ENCODE assay signal across 8 cellular contexts in the genomic region with DNA sequence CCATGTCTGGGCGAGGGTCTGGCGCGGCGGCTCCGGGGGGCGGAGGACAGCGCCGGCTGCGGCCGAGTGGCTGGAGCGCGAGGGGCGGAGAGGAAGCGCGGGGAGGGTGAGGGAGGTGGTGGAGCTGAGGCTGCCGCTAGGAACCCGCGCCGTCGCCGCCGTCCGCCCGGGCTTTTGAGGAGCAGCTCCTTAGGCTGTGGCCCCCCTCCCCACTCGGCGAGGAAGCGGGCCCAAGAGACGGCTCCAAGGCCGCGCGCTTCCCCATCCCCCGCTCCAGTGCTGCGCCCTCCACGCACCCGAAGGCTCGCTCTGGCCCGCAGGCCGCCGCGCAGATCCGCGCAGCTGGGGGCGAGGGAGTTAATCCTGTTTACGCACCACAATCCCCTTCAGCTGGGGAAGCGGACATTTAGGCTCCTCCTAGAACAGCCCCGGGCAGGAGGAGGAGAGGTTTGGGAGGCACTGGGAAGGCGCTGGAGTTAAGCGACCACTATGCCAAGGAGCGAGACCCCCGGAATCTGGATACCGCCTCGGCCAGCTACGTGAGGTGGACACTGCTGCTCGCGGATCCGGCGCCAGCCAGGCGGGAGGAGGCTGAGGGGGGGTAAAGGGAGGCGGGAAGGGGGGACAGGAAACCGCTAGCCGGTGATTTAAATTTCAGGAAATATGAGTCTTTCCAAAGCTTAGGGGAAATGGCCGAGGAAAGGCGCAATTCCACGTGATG. TPM values are rescaled to one million over a fixed set of nuclear protein-coding genes. Genes with fewer than 3 reads are reported as not detected.
DNase-seq lines count a peak whose midpoint lies in the region; TF ChIP-seq lines count a peak whose summit lies in the region.

A gene with protein sequence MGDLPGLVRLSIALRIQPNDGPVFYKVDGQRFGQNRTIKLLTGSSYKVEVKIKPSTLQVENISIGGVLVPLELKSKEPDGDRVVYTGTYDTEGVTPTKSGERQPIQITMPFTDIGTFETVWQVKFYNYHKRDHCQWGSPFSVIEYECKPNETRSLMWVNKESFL (minus strand): TSS at position 553 of the 721 bp plus-strand sequence. CDS start 549 bp downstream, at position 4.

- TF ChIP-seq CTCF in CD14-positive monocyte (IDR thresholded peaks at IDR 0.05) = no peak

- H3K9ac ChIP-seq in skeletal muscle tissue (ENCODE audit: low read depth in 1 of 3, low read length in 3 of 3) = peak within 1 kb of the TSS; percentile 83 to 91 (median 88)

- peaks cover 0 to 7% (median 0%) of the 10 kb centered on the region in 7 donors for H3K9me3 Mint-ChIP-seq in CD14-positive monocyte
- no peaks in the 10 kb centered on the region for H3K9me3 Mint-ChIP-seq in dendritic cell treated with granulocyte-macrophage colony-stimulating factor and Interleukin-4, amounts not matched to agents 40 ng/mL and 50 ng/mL, for 4 days
- no peaks in the 10 kb centered on the region for H3K9me3 Mint-ChIP-seq in activated T-helper 2 cell treated with anti-CD3 and anti-CD28 coated beads, Interferon-gamma antibody, Interleukin-2, Interleukin-4, amounts not matched to agents 10 μg/mL and 5 μg/mL and 100 μg/mL, durations not matched to agents 14 hours and 24 hours and 36 hours

- peaks cover 15% of the 10 kb centered on the region for H3K4me1 Mint-ChIP-seq in CD14-positive monocyte
- H3K4me1 Mint-ChIP-seq in dendritic cell treated with granulocyte-macrophage colony-stimulating factor and Interleukin-4, amounts not matched to agents 40 ng/mL and 50 ng/mL, for 4 days (ENCODE audit: low read depth) = peaks cover 20% of the 10 kb centered on the region
- H3K4me1 Mint-ChIP-seq in activated T-helper 2 cell treated with anti-CD3 and anti-CD28 coated beads, Interferon-gamma antibody, Interleukin-2, Interleukin-4, amounts not matched to agents 10 μg/mL and 5 μg/mL and 100 μg/mL, durations not matched to agents 14 hours and 24 hours and 36 hours (ENCODE audit: low read depth) = peaks cover 1% of the 10 kb centered on the region

- H3K27me3 ChIP-seq in skeletal muscle tissue (ENCODE audit: control insufficient read depth in 3 of 3, insufficient read depth in 3 of 3, low read length in 3 of 3) = peaks cover 0 to 10% (median 2%) of the 10 kb centered on the region in 3 donors

- peaks cover 4 to 19% (median 9%) of the 10 kb centered on the region in 3 donors for H3K4me1 ChIP-seq in skeletal muscle tissue (ENCODE audit: control insufficient read depth in 3 of 3, insufficient read depth in 3 of 3, low read length in 3 of 3)

- no peak for DNase-seq in CD14-positive monocyte (ENCODE audit: low spot score)
- DNase-seq in HCEC 1CT = peak; percentile 87
- peak; percentile 84 for DNase-seq in RPMI7951 (ENCODE audit: low read depth)
- DNase-seq in kidney glomerular epithelial cell (lab: John Stamatoyannopoulos, UW) = peak; percentile 10
- no peak for DNase-seq in activated T-helper 2 cell treated with anti-CD3 and anti-CD28 coated beads, Interferon-gamma antibody, Interleukin-2, Interleukin-4, amounts not matched to agents 10 μg/mL and 5 μg/mL and 100 μg/mL, durations not matched to agents 14 hours and 24 hours and 36 hours (ENCODE audit: low spot score)
- no peak for DNase-seq in stimulated activated naive CD4-positive, alpha-beta T cell (lab: John Stamatoyannopoulos, UW)

- H3K27me3 Mint-ChIP-seq in CD14-positive monocyte (ENCODE audit: low read depth in 3 of 3) = peaks cover 25 to 42% (median 34%) of the 10 kb centered on the region in 3 donors
- H3K27me3 Mint-ChIP-seq in dendritic cell treated with granulocyte-macrophage colony-stimulating factor and Interleukin-4, amounts not matched to agents 40 ng/mL and 50 ng/mL, for 4 days = peaks cover 30% of the 10 kb centered on the region
- peaks cover 71% of the 10 kb centered on the region for H3K27me3 Mint-ChIP-seq in activated T-helper 2 cell treated with anti-CD3 and anti-CD28 coated beads, Interferon-gamma antibody, Interleukin-2, Interleukin-4, amounts not matched to agents 10 μg/mL and 5 μg/mL and 100 μg/mL, durations not matched to agents 14 hours and 24 hours and 36 hours (ENCODE audit: low read depth)

- H3K9me3 ChIP-seq in skeletal muscle tissue (ENCODE audit: control insufficient read depth in 3 of 3, low read length in 3 of 3) = no peaks in the 10 kb centered on the region

- intact Hi-C loops in CD14-positive monocyte (cut with micrococcal nuclease) = no loop called here
- intact Hi-C loops in dendritic cell treated with granulocyte-macrophage colony-stimulating factor and Interleukin-4, amounts not matched to agents 40 ng/mL and 50 ng/mL, for 4 days (cut with micrococcal nuclease) = no loop called here
- intact Hi-C loops in activated T-helper 2 cell treated with anti-CD3 and anti-CD28 coated beads, Interferon-gamma antibody, Interleukin-2, Interleukin-4, amounts not matched to agents 10 μg/mL and 5 μg/mL and 100 μg/mL, durations not matched to agents 14 hours and 24 hours and 36 hours (cut with micrococcal nuclease) = no loop called here

- H3K36me3 Mint-ChIP-seq in CD14-positive monocyte = peaks cover 0 to 2% of the 10 kb centered on the region in 2 donors
- H3K36me3 Mint-ChIP-seq in dendritic cell treated with granulocyte-macrophage colony-stimulating factor and Interleukin-4, amounts not matched to agents 40 ng/mL and 50 ng/mL, for 4 days (ENCODE audit: low read depth) = peaks cover 15% of the 10 kb centered on the region
- no peaks in the 10 kb centered on the region for H3K36me3 Mint-ChIP-seq in activated T-helper 2 cell treated with anti-CD3 and anti-CD28 coated beads, Interferon-gamma antibody, Interleukin-2, Interleukin-4, amounts not matched to agents 10 μg/mL and 5 μg/mL and 100 μg/mL, durations not matched to agents 14 hours and 24 hours and 36 hours (ENCODE audit: low read depth)

- H3K27ac ChIP-seq in skeletal muscle tissue (ENCODE audit: low read depth, low read length) = peak within 1 kb of the TSS; percentile 93

- peak within 1 kb of the TSS in 4 of 7 donors; percentile 22 to 66 (median 48) for H3K27ac Mint-ChIP-seq in CD14-positive monocyte
- peak within 1 kb of the TSS; percentile 87 for H3K27ac Mint-ChIP-seq in dendritic cell treated with granulocyte-macrophage colony-stimulating factor and Interleukin-4, amounts not matched to agents 40 ng/mL and 50 ng/mL, for 4 days
- no peak within 1 kb of the TSS for H3K27ac Mint-ChIP-seq in activated T-helper 2 cell treated with anti-CD3 and anti-CD28 coated beads, Interferon-gamma antibody, Interleukin-2, Interleukin-4, amounts not matched to agents 10 μg/mL and 5 μg/mL and 100 μg/mL, durations not matched to agents 14 hours and 24 hours and 36 hours

- H3K36me3 ChIP-seq in skeletal muscle tissue (ENCODE audit: control insufficient read depth in 3 of 3, insufficient read depth in 3 of 3, low read length in 3 of 3) = peaks cover 2 to 6% (median 6%) of the 10 kb centered on the region in 3 donors

- peak within 1 kb of the TSS; percentile 87 to 91 for H3K4me3 Mint-ChIP-seq in CD14-positive monocyte
- H3K4me3 Mint-ChIP-seq in dendritic cell treated with granulocyte-macrophage colony-stimulating factor and Interleukin-4, amounts not matched to agents 40 ng/mL and 50 ng/mL, for 4 days = peak within 1 kb of the TSS; percentile 88
- H3K4me3 Mint-ChIP-seq in activated T-helper 2 cell treated with anti-CD3 and anti-CD28 coated beads, Interferon-gamma antibody, Interleukin-2, Interleukin-4, amounts not matched to agents 10 μg/mL and 5 μg/mL and 100 μg/mL, durations not matched to agents 14 hours and 24 hours and 36 hours (ENCODE audit: low read depth) = no peak within 1 kb of the TSS

- peak within 1 kb of the TSS; percentile 86 to 93 (median 90) for H3K4me3 ChIP-seq in skeletal muscle tissue (ENCODE audit: low read length in 3 of 3)

RNA-seq across cellular contexts. Expression of the gene that starts here (rescaled TPM):
- under 1 TPM; 0.17 to 0.53 TPM for polyA plus RNA-seq in CD14-positive monocyte
- 50.5 and 53.9 TPM in 2 replicates for total RNA-seq in RPMI7951 (2014; rRNA removed; shearing (Covaris generic))
- 17.7 TPM for total RNA-seq in skeletal muscle tissue
- total RNA-seq in activated T-helper 2 cell treated with anti-CD3 and anti-CD28 coated beads, Interferon-gamma antibody, Interleukin-2, Interleukin-4, amounts not matched to agents 10 μg/mL and 5 μg/mL and 100 μg/mL, durations not matched to agents 14 hours and 24 hours and 36 hours = not detected in 2 replicates

Comparison
In these comparisons a context has a peak if more than half of its experiments do, and no peak if none do; other contexts are left out.
1. RNA of the gene that starts here (total RNA-seq): 50.5 to 53.9 TPM in RPMI7951 and 17.7 TPM in skeletal muscle tissue (single experiment); not detected in activated T-helper 2 cell treated with anti-CD3 and anti-CD28 coated beads, Interferon-gamma antibody, Interleukin-2, Interleukin-4, amounts not matched to agents 10 μg/mL and 5 μg/mL and 100 μg/mL, durations not matched to agents 14 hours and 24 hours and 36 hours; every median in the first group is over 10 times any median in the second.
2. DNase-seq: peak in HCEC 1CT (single experiment), RPMI7951 (single experiment) and kidney glomerular epithelial cell (single experiment); none in CD14-positive monocyte (single experiment), activated T-helper 2 cell treated with anti-CD3 and anti-CD28 coated beads, Interferon-gamma antibody, Interleukin-2, Interleukin-4, amounts not matched to agents 10 μg/mL and 5 μg/mL and 100 μg/mL, durations not matched to agents 14 hours and 24 hours and 36 hours (single experiment) and stimulated activated naive CD4-positive, alpha-beta T cell (0 of 6).